ENCODE assay signal across 26 cellular contexts in the genomic region with DNA sequence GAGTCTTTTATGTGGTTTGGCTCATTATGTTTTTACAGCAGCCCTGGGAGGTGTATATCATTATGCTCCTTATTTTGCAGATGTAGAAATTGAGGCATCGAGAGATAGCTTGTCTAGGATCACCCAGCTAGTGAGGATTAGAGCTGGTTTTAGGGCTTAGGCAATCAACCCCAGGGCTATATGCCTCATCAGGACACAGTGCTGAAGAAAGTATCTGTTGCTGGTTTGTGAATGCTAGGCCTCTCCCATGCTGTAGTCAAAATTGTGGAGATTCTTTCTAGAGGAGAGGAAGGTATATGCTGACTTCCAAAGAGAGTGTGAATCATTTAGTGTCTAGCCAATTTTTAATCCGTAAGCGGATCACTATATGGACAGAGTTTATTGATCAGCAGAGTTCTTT.
"Had no signal": no experiment of that assay in that cellular context is flagged by ENCODE, and none has a peak within 500 bp of the region (broad histone marks: within the 10 kb centered on the region; RNA-seq: fewer than 3 reads in every experiment).

No MANE protein-coding gene starts in this region.

- H3K27ac Mint-ChIP-seq: activated CD4-positive, alpha-beta memory T cell treated with anti-CD3 and anti-CD28 coated beads, Interleukin-2, amount 10 ng/mL, durations not matched to agents 7 days and 5 days; activated CD8-positive, alpha-beta memory T cell treated with anti-CD3 and anti-CD28 coated beads, Interleukin-2, amount 10 ng/mL, durations not matched to agents 7 days and 5 days; activated T-helper 1 cell treated with anti-CD3 and anti-CD28 coated beads, Interleukin-12 subunit alpha, Interleukin-12 subunit beta, Interleukin-2, Interleukin-4 antibody, amounts not matched to agents 30 ng/mL and 10 ng/mL and 1 ng/mL, durations not matched to agents 14 hours and 24 hours and 36 hours; brain; memory B cell; nephron; stimulated activated naive CD8-positive, alpha-beta T cell treated with anti-CD3 and anti-CD28 coated beads, Interleukin-15, amount 100 ng/mL, for 72 hours; T-helper 17 cell had no signal

- ATAC-seq: activated CD8-positive, alpha-beta memory T cell treated with anti-CD3 and anti-CD28 coated beads, Interleukin-2, amount 10 ng/mL, durations not matched to agents 7 days and 5 days; left ventricle myocardium superior; psoas muscle; stimulated activated naive CD8-positive, alpha-beta T cell treated with anti-CD3 and anti-CD28 coated beads, Interleukin-15, amount 100 ng/mL, for 72 hours; T-helper 17 cell had no signal

- H3K36me3 ChIP-seq: neutrophil, ovary, right atrium auricular region, suprapubic skin, tibial nerve had no signal

- H3K36me3 Mint-ChIP-seq: activated CD8-positive, alpha-beta memory T cell treated with anti-CD3 and anti-CD28 coated beads, Interleukin-2, amount 10 ng/mL, durations not matched to agents 7 days and 5 days; memory B cell had no signal

- FAIRE-seq: frontal cortex, urothelium cell line had no signal

- H3K4me3 Mint-ChIP-seq: activated CD4-positive, alpha-beta memory T cell treated with anti-CD3 and anti-CD28 coated beads, Interleukin-2, amount 10 ng/mL, durations not matched to agents 7 days and 5 days; activated CD8-positive, alpha-beta memory T cell treated with anti-CD3 and anti-CD28 coated beads, Interleukin-2, amount 10 ng/mL, durations not matched to agents 7 days and 5 days; activated T-helper 1 cell treated with anti-CD3 and anti-CD28 coated beads, Interleukin-12 subunit alpha, Interleukin-12 subunit beta, Interleukin-2, Interleukin-4 antibody, amounts not matched to agents 30 ng/mL and 10 ng/mL and 1 ng/mL, durations not matched to agents 14 hours and 24 hours and 36 hours; brain; memory B cell; nephron; stimulated activated naive CD8-positive, alpha-beta T cell treated with anti-CD3 and anti-CD28 coated beads, Interleukin-15, amount 100 ng/mL, for 72 hours; T-helper 17 cell had no signal

- H3K9me3 Mint-ChIP-seq: activated CD4-positive, alpha-beta memory T cell treated with anti-CD3 and anti-CD28 coated beads, Interleukin-2, amount 10 ng/mL, durations not matched to agents 7 days and 5 days; activated T-helper 1 cell treated with anti-CD3 and anti-CD28 coated beads, Interleukin-12 subunit alpha, Interleukin-12 subunit beta, Interleukin-2, Interleukin-4 antibody, amounts not matched to agents 30 ng/mL and 10 ng/mL and 1 ng/mL, durations not matched to agents 14 hours and 24 hours and 36 hours; memory B cell; stimulated activated naive CD8-positive, alpha-beta T cell treated with anti-CD3 and anti-CD28 coated beads, Interleukin-15, amount 100 ng/mL, for 72 hours had no signal

- H3K27ac ChIP-seq: neutrophil, ovary, psoas muscle, right atrium auricular region, suprapubic skin, tibial nerve had no signal

- DNase-seq: activated CD4-positive, alpha-beta memory T cell treated with anti-CD3 and anti-CD28 coated beads, Interleukin-2, amount 10 ng/mL, durations not matched to agents 7 days and 5 days; activated CD4-positive, alpha-beta T cell treated with anti-CD3 and anti-CD28 coated beads for 48 hours; activated CD8-positive, alpha-beta memory T cell treated with anti-CD3 and anti-CD28 coated beads, Interleukin-2, amount 10 ng/mL, durations not matched to agents 7 days and 5 days; activated gamma-delta T cell; activated naive CD4-positive, alpha-beta T cell treated with anti-CD3 and anti-CD28 coated beads, Interleukin-2, amount 50 U/mL, for 16 hours; aorta; central memory CD4-positive, alpha-beta T cell; dermis blood vessel endothelial cell; effector CD8-positive, alpha-beta T cell; hippocampal formation; left ventricle myocardium superior; ovary; psoas muscle; stimulated activated CD4-positive, alpha-beta T cell treated with anti-CD3 and anti-CD28 coated beads, Interleukin-12 subunit alpha, Interleukin-12 subunit beta, amount 100 ng/mL, for 4 hours; stimulated activated naive CD8-positive, alpha-beta T cell treated with anti-CD3 and anti-CD28 coated beads, Interleukin-15, amount 100 ng/mL, for 72 hours; T-helper 17 cell had no signal

- H3K4me1 ChIP-seq: psoas muscle, right atrium auricular region, suprapubic skin, tibial nerve had no signal

- H3K4me1 Mint-ChIP-seq: activated CD4-positive, alpha-beta memory T cell treated with anti-CD3 and anti-CD28 coated beads, Interleukin-2, amount 10 ng/mL, durations not matched to agents 7 days and 5 days; activated CD8-positive, alpha-beta memory T cell treated with anti-CD3 and anti-CD28 coated beads, Interleukin-2, amount 10 ng/mL, durations not matched to agents 7 days and 5 days; memory B cell; stimulated activated naive CD8-positive, alpha-beta T cell treated with anti-CD3 and anti-CD28 coated beads, Interleukin-15, amount 100 ng/mL, for 72 hours; T-helper 17 cell had no signal

- H3K4me3 ChIP-seq: ovary, psoas muscle, right atrium auricular region, suprapubic skin, tibial nerve had no signal

- H3K9me3 ChIP-seq: neutrophil, ovary, psoas muscle, right atrium auricular region, suprapubic skin, tibial nerve had no signal

- H3K27me3 ChIP-seq: ovary, right atrium auricular region, suprapubic skin, tibial nerve had no signal
